ENCODE assay signal across 1 cellular context in the genomic region with DNA sequence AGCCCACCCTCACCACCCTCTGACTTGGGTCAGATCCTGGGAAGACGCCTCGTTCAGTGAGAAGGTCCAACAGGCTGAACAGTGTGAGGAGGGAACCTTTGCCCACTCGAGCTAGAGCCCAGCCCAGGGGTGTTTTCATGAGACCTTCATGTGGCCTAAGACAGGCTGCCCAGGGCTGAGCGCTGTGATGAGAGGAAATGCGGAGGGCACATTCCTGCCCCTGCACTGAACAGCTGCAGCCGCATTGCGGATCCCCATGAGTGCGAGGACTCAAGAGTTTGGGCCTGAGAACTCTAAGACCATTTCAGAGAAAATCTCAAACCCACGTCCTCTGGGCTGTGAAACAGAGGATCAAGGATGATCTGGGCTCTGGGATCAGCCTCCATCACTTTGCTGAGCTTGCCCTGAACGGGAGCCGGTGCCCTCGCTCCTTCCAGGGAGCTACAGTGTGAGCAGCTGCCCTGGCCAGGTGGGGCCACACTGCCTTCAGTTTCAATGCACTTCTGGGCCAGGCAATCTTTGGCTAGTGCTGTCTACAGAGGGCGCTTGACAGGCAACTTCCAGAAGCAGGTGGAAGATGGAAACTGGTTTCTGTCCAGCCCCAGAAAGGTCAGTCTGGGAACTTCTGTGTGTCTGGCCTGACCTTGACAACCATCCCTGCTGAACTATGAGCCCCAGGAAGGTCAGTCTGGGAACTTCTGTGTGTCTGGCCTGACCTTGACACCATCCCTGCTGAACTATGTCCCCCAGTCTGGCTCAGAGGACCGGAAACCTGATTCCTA.
TF ChIP-seq lines count a peak whose summit lies in the region.

No MANE protein-coding gene starts in this region.

TF ChIP-seq in HepG2, 621 proteins besides CTCF, POLR2A, EP300 and RAD21 (continued from another document and continues in another):
- TF ChIP-seq, protein P1, sequence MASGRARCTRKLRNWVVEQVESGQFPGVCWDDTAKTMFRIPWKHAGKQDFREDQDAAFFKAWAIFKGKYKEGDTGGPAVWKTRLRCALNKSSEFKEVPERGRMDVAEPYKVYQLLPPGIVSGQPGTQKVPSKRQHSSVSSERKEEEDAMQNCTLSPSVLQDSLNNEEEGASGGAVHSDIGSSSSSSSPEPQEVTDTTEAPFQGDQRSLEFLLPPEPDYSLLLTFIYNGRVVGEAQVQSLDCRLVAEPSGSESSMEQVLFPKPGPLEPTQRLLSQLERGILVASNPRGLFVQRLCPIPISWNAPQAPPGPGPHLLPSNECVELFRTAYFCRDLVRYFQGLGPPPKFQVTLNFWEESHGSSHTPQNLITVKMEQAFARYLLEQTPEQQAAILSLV (CRISPR knock-in tag; IDR thresholded peaks at IDR 0.05; ENCODE audit: borderline replicate concordance) = peak; percentile 71; the same call in 1 of the 2 replicates
- TF ChIP-seq ZNF138 (CRISPR knock-in tag; IDR thresholded peaks at IDR 0.05; ENCODE audit: low read depth) = no peak
- TF ChIP-seq HDAC6 (IDR thresholded peaks at IDR 0.05; ENCODE audit: low read depth, low read length) = no peak
- TF ChIP-seq ZNF451 (CRISPR knock-in tag; IDR thresholded peaks at IDR 0.05) = no peak; the same call in 1 of the 2 replicates
- no peak for TF ChIP-seq AGO1 (IDR thresholded peaks at IDR 0.05; ENCODE audit: low read depth, low read length, poor library complexity, severe bottlenecking)
- TF ChIP-seq, protein P2, sequence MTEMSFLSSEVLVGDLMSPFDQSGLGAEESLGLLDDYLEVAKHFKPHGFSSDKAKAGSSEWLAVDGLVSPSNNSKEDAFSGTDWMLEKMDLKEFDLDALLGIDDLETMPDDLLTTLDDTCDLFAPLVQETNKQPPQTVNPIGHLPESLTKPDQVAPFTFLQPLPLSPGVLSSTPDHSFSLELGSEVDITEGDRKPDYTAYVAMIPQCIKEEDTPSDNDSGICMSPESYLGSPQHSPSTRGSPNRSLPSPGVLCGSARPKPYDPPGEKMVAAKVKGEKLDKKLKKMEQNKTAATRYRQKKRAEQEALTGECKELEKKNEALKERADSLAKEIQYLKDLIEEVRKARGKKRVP (CRISPR knock-in tag; IDR thresholded peaks at IDR 0.05) = no peak
- TF ChIP-seq ZNF343 (CRISPR knock-in tag; IDR thresholded peaks at IDR 0.05) = no peak
- TF ChIP-seq, protein P3, sequence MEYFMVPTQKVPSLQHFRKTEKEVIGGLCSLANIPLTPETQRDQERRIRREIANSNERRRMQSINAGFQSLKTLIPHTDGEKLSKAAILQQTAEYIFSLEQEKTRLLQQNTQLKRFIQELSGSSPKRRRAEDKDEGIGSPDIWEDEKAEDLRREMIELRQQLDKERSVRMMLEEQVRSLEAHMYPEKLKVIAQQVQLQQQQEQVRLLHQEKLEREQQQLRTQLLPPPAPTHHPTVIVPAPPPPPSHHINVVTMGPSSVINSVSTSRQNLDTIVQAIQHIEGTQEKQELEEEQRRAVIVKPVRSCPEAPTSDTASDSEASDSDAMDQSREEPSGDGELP (IDR thresholded peaks at IDR 0.05; ENCODE audit: borderline replicate concordance, low read depth) = no peak
- no peak for TF ChIP-seq KDM6A (CRISPR knock-in tag; IDR thresholded peaks at IDR 0.05; ENCODE audit: low read depth)
- no peak for TF ChIP-seq PTBP1 (IDR thresholded peaks at IDR 0.05; ENCODE audit: low read depth, low read length, poor library complexity, severe bottlenecking)
- TF ChIP-seq ZNF564 (CRISPR knock-in tag; IDR thresholded peaks at IDR 0.05) = no peak
- TF ChIP-seq GATAD1 (CRISPR knock-in tag; IDR thresholded peaks at IDR 0.05) = no peak
- no peak for TF ChIP-seq ZNF619 (CRISPR knock-in tag; IDR thresholded peaks at IDR 0.05)
- peak; percentile 98 for TF ChIP-seq RXRB (CRISPR knock-in tag; IDR thresholded peaks at IDR 0.05; ENCODE audit: borderline replicate concordance)
- no peak for TF ChIP-seq RBFOX2 (IDR thresholded peaks at IDR 0.05; ENCODE audit: low read depth, low read length)
- TF ChIP-seq REPIN1 (CRISPR knock-in tag; IDR thresholded peaks at IDR 0.05; ENCODE audit: borderline replicate concordance, low read depth) = peak; percentile 70; the same call in 1 of the 2 replicates
- TF ChIP-seq, protein P4, sequence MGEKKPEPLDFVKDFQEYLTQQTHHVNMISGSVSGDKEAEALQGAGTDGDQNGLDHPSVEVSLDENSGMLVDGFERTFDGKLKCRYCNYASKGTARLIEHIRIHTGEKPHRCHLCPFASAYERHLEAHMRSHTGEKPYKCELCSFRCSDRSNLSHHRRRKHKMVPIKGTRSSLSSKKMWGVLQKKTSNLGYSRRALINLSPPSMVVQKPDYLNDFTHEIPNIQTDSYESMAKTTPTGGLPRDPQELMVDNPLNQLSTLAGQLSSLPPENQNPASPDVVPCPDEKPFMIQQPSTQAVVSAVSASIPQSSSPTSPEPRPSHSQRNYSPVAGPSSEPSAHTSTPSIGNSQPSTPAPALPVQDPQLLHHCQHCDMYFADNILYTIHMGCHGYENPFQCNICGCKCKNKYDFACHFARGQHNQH (CRISPR knock-in tag; IDR thresholded peaks at IDR 0.05) = peak; percentile 49; the same call in 1 of the 2 replicates
- peak; percentile 42 for TF ChIP-seq NCOA2 (CRISPR knock-in tag; IDR thresholded peaks at IDR 0.05)
- TF ChIP-seq NPAS2 (CRISPR knock-in tag; IDR thresholded peaks at IDR 0.05; ENCODE audit: borderline replicate concordance) = no peak
- no peak for TF ChIP-seq AGO2 (optimal IDR thresholded peaks at IDR 0.05; ENCODE audit: low read depth, low read length)
- TF ChIP-seq TARDBP (CRISPR knock-in tag; IDR thresholded peaks at IDR 0.05) = peak; percentile 65
- no peak for TF ChIP-seq YY1 (IDR thresholded peaks at IDR 0.05; ENCODE audit: insufficient read depth, insufficient replicate concordance, low read depth, low read length)
- no peak for TF ChIP-seq SP4 (CRISPR knock-in tag; IDR thresholded peaks at IDR 0.05)
- TF ChIP-seq, protein P5, sequence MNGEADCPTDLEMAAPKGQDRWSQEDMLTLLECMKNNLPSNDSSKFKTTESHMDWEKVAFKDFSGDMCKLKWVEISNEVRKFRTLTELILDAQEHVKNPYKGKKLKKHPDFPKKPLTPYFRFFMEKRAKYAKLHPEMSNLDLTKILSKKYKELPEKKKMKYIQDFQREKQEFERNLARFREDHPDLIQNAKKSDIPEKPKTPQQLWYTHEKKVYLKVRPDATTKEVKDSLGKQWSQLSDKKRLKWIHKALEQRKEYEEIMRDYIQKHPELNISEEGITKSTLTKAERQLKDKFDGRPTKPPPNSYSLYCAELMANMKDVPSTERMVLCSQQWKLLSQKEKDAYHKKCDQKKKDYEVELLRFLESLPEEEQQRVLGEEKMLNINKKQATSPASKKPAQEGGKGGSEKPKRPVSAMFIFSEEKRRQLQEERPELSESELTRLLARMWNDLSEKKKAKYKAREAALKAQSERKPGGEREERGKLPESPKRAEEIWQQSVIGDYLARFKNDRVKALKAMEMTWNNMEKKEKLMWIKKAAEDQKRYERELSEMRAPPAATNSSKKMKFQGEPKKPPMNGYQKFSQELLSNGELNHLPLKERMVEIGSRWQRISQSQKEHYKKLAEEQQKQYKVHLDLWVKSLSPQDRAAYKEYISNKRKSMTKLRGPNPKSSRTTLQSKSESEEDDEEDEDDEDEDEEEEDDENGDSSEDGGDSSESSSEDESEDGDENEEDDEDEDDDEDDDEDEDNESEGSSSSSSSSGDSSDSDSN (CRISPR knock-in tag; IDR thresholded peaks at IDR 0.05) = peak; percentile 56
- TF ChIP-seq, protein P6, sequence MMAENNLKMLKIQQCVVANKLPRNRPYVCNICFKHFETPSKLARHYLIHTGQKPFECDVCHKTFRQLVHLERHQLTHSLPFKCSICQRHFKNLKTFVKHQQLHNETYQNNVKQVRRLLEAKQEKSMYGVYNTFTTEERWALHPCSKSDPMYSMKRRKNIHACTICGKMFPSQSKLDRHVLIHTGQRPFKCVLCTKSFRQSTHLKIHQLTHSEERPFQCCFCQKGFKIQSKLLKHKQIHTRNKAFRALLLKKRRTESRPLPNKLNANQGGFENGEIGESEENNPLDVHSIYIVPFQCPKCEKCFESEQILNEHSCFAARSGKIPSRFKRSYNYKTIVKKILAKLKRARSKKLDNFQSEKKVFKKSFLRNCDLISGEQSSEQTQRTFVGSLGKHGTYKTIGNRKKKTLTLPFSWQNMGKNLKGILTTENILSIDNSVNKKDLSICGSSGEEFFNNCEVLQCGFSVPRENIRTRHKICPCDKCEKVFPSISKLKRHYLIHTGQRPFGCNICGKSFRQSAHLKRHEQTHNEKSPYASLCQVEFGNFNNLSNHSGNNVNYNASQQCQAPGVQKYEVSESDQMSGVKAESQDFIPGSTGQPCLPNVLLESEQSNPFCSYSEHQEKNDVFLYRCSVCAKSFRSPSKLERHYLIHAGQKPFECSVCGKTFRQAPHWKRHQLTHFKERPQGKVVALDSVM (CRISPR knock-in tag; IDR thresholded peaks at IDR 0.05) = peak; percentile 61; the same call in 1 of the 2 replicates
- peak; percentile 72; the same call in 1 of the 2 replicates for TF ChIP-seq ZNF317 (CRISPR knock-in tag; IDR thresholded peaks at IDR 0.05)
- peak; percentile 61; the same call in 1 of the 2 replicates for TF ChIP-seq ZFP36L1 (CRISPR knock-in tag; IDR thresholded peaks at IDR 0.05)
- no peak for TF ChIP-seq RFX5 (IDR thresholded peaks at IDR 0.05; ENCODE audit: low read depth, low read length)
- TF ChIP-seq ZFP62 (CRISPR knock-in tag; IDR thresholded peaks at IDR 0.05) = no peak
- TF ChIP-seq RBAK (CRISPR knock-in tag; IDR thresholded peaks at IDR 0.05) = no peak
- TF ChIP-seq, protein P7, sequence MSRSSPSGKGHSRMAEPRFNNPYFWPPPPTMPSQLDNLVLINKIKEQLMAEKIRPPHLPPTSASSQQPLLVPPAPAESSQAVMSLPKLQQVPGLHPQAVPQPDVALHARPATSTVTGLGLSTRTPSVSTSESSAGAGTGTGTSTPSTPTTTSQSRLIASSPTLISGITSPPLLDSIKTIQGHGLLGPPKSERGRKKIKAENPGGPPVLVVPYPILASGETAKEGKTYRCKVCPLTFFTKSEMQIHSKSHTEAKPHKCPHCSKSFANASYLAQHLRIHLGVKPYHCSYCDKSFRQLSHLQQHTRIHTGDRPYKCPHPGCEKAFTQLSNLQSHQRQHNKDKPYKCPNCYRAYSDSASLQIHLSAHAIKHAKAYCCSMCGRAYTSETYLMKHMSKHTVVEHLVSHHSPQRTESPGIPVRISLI (CRISPR knock-in tag; IDR thresholded peaks at IDR 0.05; ENCODE audit: borderline replicate concordance) = peak; percentile 49; the same call in 1 of the 2 replicates
- no peak for TF ChIP-seq CHD4 (IDR thresholded peaks at IDR 0.05; ENCODE audit: borderline replicate concordance, low read length)
- no peak; the same call in 1 of the 2 replicates for TF ChIP-seq ZSCAN21 (CRISPR knock-in tag; IDR thresholded peaks at IDR 0.05; ENCODE audit: borderline replicate concordance)
- TF ChIP-seq ZFX (CRISPR knock-in tag; IDR thresholded peaks at IDR 0.05; ENCODE audit: low read depth) = peak; percentile 46; the same call in 1 of the 2 replicates
- TF ChIP-seq RBM39 (IDR thresholded peaks at IDR 0.05; ENCODE audit: low read depth, low read length, poor library complexity, severe bottlenecking) = no peak
- no peak for TF ChIP-seq PHF5A (CRISPR knock-in tag; IDR thresholded peaks at IDR 0.05; ENCODE audit: low read depth, unreplicated experiment)
- TF ChIP-seq NCOA5 (CRISPR knock-in tag; IDR thresholded peaks at IDR 0.05) = no peak
- TF ChIP-seq, protein P8, sequence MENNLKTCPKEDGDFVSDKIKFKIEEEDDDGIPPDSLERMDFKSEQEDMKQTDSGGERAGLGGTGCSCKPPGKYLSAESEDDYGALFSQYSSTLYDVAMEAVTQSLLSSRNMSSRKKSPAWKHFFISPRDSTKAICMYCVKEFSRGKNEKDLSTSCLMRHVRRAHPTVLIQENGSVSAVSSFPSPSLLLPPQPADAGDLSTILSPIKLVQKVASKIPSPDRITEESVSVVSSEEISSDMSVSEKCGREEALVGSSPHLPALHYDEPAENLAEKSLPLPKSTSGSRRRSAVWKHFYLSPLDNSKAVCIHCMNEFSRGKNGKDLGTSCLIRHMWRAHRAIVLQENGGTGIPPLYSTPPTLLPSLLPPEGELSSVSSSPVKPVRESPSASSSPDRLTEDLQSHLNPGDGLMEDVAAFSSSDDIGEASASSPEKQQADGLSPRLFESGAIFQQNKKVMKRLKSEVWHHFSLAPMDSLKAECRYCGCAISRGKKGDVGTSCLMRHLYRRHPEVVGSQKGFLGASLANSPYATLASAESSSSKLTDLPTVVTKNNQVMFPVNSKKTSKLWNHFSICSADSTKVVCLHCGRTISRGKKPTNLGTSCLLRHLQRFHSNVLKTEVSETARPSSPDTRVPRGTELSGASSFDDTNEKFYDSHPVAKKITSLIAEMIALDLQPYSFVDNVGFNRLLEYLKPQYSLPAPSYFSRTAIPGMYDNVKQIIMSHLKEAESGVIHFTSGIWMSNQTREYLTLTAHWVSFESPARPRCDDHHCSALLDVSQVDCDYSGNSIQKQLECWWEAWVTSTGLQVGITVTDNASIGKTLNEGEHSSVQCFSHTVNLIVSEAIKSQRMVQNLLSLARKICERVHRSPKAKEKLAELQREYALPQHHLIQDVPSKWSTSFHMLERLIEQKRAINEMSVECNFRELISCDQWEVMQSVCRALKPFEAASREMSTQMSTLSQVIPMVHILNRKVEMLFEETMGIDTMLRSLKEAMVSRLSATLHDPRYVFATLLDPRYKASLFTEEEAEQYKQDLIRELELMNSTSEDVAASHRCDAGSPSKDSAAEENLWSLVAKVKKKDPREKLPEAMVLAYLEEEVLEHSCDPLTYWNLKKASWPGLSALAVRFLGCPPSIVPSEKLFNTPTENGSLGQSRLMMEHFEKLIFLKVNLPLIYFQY (CRISPR knock-in tag; IDR thresholded peaks at IDR 0.05; ENCODE audit: borderline replicate concordance) = peak; percentile 28
- TF ChIP-seq FOXJ3 (CRISPR knock-in tag; IDR thresholded peaks at IDR 0.05; ENCODE audit: borderline replicate concordance) = 0 out of 2 replicates have a peak, but pooled peaks have one; percentile 62
- no peak for TF ChIP-seq FIP1L1 (IDR thresholded peaks at IDR 0.05; ENCODE audit: borderline replicate concordance, insufficient read depth, low read depth, low read length)
- no peak for TF ChIP-seq MTF2 (CRISPR knock-in tag; IDR thresholded peaks at IDR 0.05; ENCODE audit: borderline replicate concordance)
- TF ChIP-seq, protein P9, sequence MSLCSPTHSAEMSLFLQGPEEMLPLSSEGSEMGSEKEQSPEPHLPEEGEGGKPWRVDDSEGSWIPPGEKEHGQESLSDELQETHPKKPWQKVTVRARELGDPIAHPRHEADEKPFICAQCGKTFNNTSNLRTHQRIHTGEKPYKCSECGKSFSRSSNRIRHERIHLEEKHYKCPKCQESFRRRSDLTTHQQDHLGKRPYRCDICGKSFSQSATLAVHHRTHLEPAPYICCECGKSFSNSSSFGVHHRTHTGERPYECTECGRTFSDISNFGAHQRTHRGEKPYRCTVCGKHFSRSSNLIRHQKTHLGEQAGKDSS (CRISPR knock-in tag; IDR thresholded peaks at IDR 0.05; ENCODE audit: borderline replicate concordance, low read depth) = 0 out of 2 replicates have a peak, but pooled peaks have one; percentile 51
- TF ChIP-seq, protein P10, sequence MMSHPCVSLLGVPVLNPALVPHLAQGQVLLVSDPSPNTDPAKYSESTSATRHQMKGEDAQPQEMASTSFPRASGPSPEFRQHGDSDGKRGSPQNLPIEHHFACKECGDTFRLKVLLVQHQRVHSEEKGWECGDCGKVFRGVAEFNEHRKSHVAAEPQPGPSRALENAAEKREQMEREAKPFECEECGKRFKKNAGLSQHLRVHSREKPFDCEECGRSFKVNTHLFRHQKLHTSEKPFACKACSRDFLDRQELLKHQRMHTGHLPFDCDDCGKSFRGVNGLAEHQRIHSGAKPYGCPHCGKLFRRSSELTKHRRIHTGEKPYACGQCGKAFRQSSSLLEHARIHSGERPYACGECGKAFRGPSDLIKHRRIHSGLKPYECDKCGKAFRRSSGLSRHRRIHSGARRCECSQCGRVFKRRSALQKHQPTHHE (CRISPR knock-in tag; IDR thresholded peaks at IDR 0.05; ENCODE audit: borderline replicate concordance) = no peak
- TF ChIP-seq BHLHE40 (IDR thresholded peaks at IDR 0.05; ENCODE audit: low read length) = no peak
- TF ChIP-seq PAF1 (CRISPR knock-in tag; IDR thresholded peaks at IDR 0.05) = no peak
- TF ChIP-seq GZF1 (CRISPR knock-in tag; IDR thresholded peaks at IDR 0.05) = no peak
- TF ChIP-seq ZNF652 (CRISPR knock-in tag; IDR thresholded peaks at IDR 0.05; ENCODE audit: borderline replicate concordance, low read depth) = no peak
